Comparison of ENCODE assay signal across 11 cellular contexts in the genomic region with DNA sequence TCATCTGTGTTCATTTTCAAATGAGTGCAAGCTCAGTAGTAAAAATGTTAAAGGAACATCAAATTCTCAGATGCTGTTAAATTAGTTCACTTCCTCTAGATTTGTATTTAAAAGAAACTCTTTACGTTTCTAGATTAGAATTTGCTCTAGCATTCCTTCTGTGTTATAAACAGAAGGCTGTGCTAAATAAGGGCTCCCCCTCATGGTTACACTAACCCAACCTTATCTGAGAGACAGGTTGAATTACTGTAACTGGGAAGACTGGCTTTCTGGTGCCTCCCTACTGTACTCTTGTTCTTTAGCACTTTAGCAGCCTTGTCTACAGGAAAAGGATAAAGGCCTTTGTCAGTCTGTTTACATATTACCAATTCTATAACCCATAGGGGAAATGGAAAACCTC. TPM values are rescaled to one million over a fixed set of nuclear protein-coding genes. Genes with fewer than 3 reads are reported as not detected.
DNase-seq lines count a peak whose midpoint lies in the region; ATAC-seq and TF ChIP-seq lines count a peak whose summit lies in the region.
"Had no signal": no experiment of that assay in that cellular context is flagged by ENCODE, and none has a peak within 500 bp of the region (broad histone marks: within the 10 kb centered on the region; RNA-seq: fewer than 3 reads in every experiment).

No MANE protein-coding gene starts in this region.

- no peaks in the 10 kb centered on the region for H3K36me3 Mint-ChIP-seq in effector memory CD8-positive, alpha-beta T cell (ENCODE audit: insufficient read depth)

- H3K27me3 Mint-ChIP-seq in effector memory CD8-positive, alpha-beta T cell, result peaks cover 12 to 18% of the 10 kb centered on the region in 2 donors

- H3K4me1 ChIP-seq in BE2C, result no peaks in the 10 kb centered on the region
- H3K4me1 ChIP-seq: right lobe of liver, transverse colon had no signal

- peak; percentile 23; the same call in 1 of the 2 replicates for TF ChIP-seq CTCF in BE2C (IDR thresholded peaks at IDR 0.05; ENCODE audit: low read depth, low read length)

- no peaks in the 10 kb centered on the region for H3K9me3 Mint-ChIP-seq in effector memory CD8-positive, alpha-beta T cell

- DNase-seq in BE2C (no peak), HPDE6-E6E7 (ENCODE audit: extremely low spot score) (peak; percentile 31), hepatic stellate cell (ENCODE audit: low spot score) (peak; percentile 40), NCI-H2227 (lab: John Stamatoyannopoulos, UW; ENCODE audit: unreplicated experiment) (no peak), hippocampal formation (lab: John Stamatoyannopoulos, UW) (no peak)
- no peak for DNase-seq in stimulated activated naive CD4-positive, alpha-beta T cell (lab: John Stamatoyannopoulos, UW)
- DNase-seq in effector memory CD8-positive, alpha-beta T cell, result no peak
- DNase-seq: NCI-H2029, right lobe of liver, transverse colon had no signal

- H3K9me3 ChIP-seq in BE2C, result no peaks in the 10 kb centered on the region
- H3K9me3 ChIP-seq: right lobe of liver, transverse colon had no signal

- H3K4me1 Mint-ChIP-seq in effector memory CD8-positive, alpha-beta T cell (ENCODE audit: low read depth in 2 of 2), result no peaks in the 10 kb centered on the region

- no peaks in the 10 kb centered on the region for H3K36me3 ChIP-seq in BE2C
- H3K36me3 ChIP-seq: right lobe of liver, transverse colon had no signal

- H3K4me3 Mint-ChIP-seq in effector memory CD8-positive, alpha-beta T cell, result no peak overlapping the region

- no peaks in the 10 kb centered on the region for H3K27me3 ChIP-seq in BE2C
- H3K27me3 ChIP-seq: right lobe of liver, transverse colon had no signal

- peak; percentile 68 for ATAC-seq in SK-N-SH treated with all-trans-retinoic acid at 6 μM for 48 hours
- no peak for ATAC-seq in effector memory CD8-positive, alpha-beta T cell (replicated peaks)

- no peak overlapping the region for H3K27ac Mint-ChIP-seq in effector memory CD8-positive, alpha-beta T cell

- H3K4me3 ChIP-seq in BE2C (ENCODE audit: low read depth, low read length), result no peak overlapping the region
- H3K4me3 ChIP-seq: right lobe of liver, transverse colon had no signal

TF ChIP-seq in SK-N-SH treated with all-trans-retinoic acid at 6 μM for 48 hours, 23 proteins besides CTCF, POLR2A, EP300 and RAD21:
- TF ChIP-seq BACH2 (CRISPR knock-in tag; IDR thresholded peaks at IDR 0.05; ENCODE audit: borderline replicate concordance) (no peak), RARB (CRISPR knock-in tag; IDR thresholded peaks at IDR 0.05) (no peak), ZNF8 (CRISPR knock-in tag; IDR thresholded peaks at IDR 0.05) (no peak), PPARA (CRISPR knock-in tag; IDR thresholded peaks at IDR 0.05; ENCODE audit: borderline replicate concordance) (no peak), ISL1 (CRISPR knock-in tag; IDR thresholded peaks at IDR 0.05) (no peak), SNAI2 (CRISPR knock-in tag; IDR thresholded peaks at IDR 0.05) (no peak), PATZ1 (CRISPR knock-in tag; IDR thresholded peaks at IDR 0.05; ENCODE audit: borderline replicate concordance) (no peak), ZNF565 (CRISPR knock-in tag; conservative IDR thresholded peaks at IDR 0.05; ENCODE audit: low read depth) (no peak), OSR1 (CRISPR knock-in tag; IDR thresholded peaks at IDR 0.05) (no peak), ZC3H10 (CRISPR knock-in tag; IDR thresholded peaks at IDR 0.05) (no peak), CSRNP3 (CRISPR knock-in tag; IDR thresholded peaks at IDR 0.05) (no peak), POU6F1 (CRISPR knock-in tag; IDR thresholded peaks at IDR 0.05; ENCODE audit: borderline replicate concordance, low read depth) (no peak), ESRRG (CRISPR knock-in tag; IDR thresholded peaks at IDR 0.05) (no peak), CREB5 (CRISPR knock-in tag; IDR thresholded peaks at IDR 0.05; ENCODE audit: low read depth) (no peak), ZFP30 (CRISPR knock-in tag; IDR thresholded peaks at IDR 0.05) (no peak), ZNF70 (CRISPR knock-in tag; IDR thresholded peaks at IDR 0.05) (no peak), GLIS3 (CRISPR knock-in tag; IDR thresholded peaks at IDR 0.05) (no peak), ARNTL (CRISPR knock-in tag; IDR thresholded peaks at IDR 0.05; ENCODE audit: borderline replicate concordance, low read depth) (no peak)
TF ChIP-seq in SK-N-SH treated with all-trans-retinoic acid at 6 μM for 48 hours: peak in this region for 0.

RNA-seq across cellular contexts. Expression of gene RXFP1, which starts 56.8 kb away (rescaled TPM):
- polyA plus RNA-seq in BE2C (2012; ENCODE audit: insufficient read depth, insufficient read length, low read depth), result not detected

Comparison
In these comparisons a context has a peak if more than half of its experiments do, and no peak if none do; other contexts are left out.
1. DNase-seq: peak in HPDE6-E6E7 (single experiment) and hepatic stellate cell (single experiment); none in BE2C (single experiment), stimulated activated naive CD4-positive, alpha-beta T cell (0 of 6), effector memory CD8-positive, alpha-beta T cell (0 of 3), NCI-H2227 (single experiment) and hippocampal formation (0 of 2).